In genomic region chr20:18138266-18138582, GRCh38 we compare ENCODE assay signal across 8 cellular contexts. TPM values are rescaled to one million over a fixed set of nuclear protein-coding genes. Genes with fewer than 3 reads are reported as not detected.
A peak's percentile ranks its signal among the peaks of the same experiment; 100 is the strongest.
DNase-seq lines count a peak whose midpoint lies in the region; ATAC-seq, FAIRE-seq and TF ChIP-seq lines count a peak whose summit lies in the region.

No MANE protein-coding gene starts in this region.

- H3K9me3 ChIP-seq in SJCRH30 (replicated peaks): no peaks in the 10 kb centered on the region
- no peaks in the 10 kb centered on the region for H3K9me3 ChIP-seq in fibroblast of lung (ENCODE audit: control insufficient read depth, insufficient read depth, low read depth, low read length)
- H3K9me3 ChIP-seq in psoas muscle: no peaks in the 10 kb centered on the region

- H3K4me3 ChIP-seq in AG10803 (ENCODE audit: low read length) (peak overlapping the region; percentile 71), SJCRH30 (peak overlapping the region; percentile 90), fibroblast of lung (replicated peaks in 1 of 4; ENCODE audit: control extremely low read depth in 1 of 4, insufficient read depth in 1 of 4, low read depth in 3 of 4, low read length in 4 of 4) (peak overlapping the region; percentile 48 to 94 (median 77)), psoas muscle (peak overlapping the region; percentile 75)

- H3K36me3 ChIP-seq in SJCRH30 (peaks cover 15% of the 10 kb centered on the region; the same call in 1 of the 2 replicates), fibroblast of lung (ENCODE audit: control insufficient read depth, insufficient read depth, low read length) (no peaks in the 10 kb centered on the region), psoas muscle (ENCODE audit: insufficient read depth in 1 of 2, low read depth in 1 of 2) (peaks cover 0 to 13% of the 10 kb centered on the region in 2 donors)

- H3K27ac ChIP-seq in SJCRH30 (peak overlapping the region; percentile 84), fibroblast of lung (ENCODE audit: insufficient read depth, low read length) (peak overlapping the region; percentile 68), psoas muscle (peak overlapping the region; percentile 96)

- TF ChIP-seq CTCF in AG10803 (conservative IDR thresholded peaks at IDR 0.05; ENCODE audit: low read length): no peak
- TF ChIP-seq CTCF in fibroblast of lung (conservative IDR thresholded peaks at IDR 0.05 in 1 of 2, IDR thresholded peaks at IDR 0.05 in 1 of 2; ENCODE audit: low read depth in 1 of 2, low read length in 2 of 2): no peak
- no peak for TF ChIP-seq CTCF in psoas muscle (IDR thresholded peaks at IDR 0.05)

- H3K4me1 ChIP-seq in SJCRH30: peaks cover 4% of the 10 kb centered on the region; the same call in 1 of the 2 replicates
- H3K4me1 ChIP-seq in fibroblast of lung (ENCODE audit: control insufficient read depth, extremely low read depth, insufficient read depth, low read length): no peaks in the 10 kb centered on the region
- peaks cover 13% of the 10 kb centered on the region for H3K4me1 ChIP-seq in psoas muscle

- peak overlapping the region; percentile 86 for H2AFZ ChIP-seq in fibroblast of lung (ENCODE audit: low read length)

- WGBS in psoas muscle, 3 donors: 0 to 1% (median 1%) methylated on average over 14 to 15 of the region's 15 CpGs

- peak overlapping the region; percentile 80 for H3K9ac ChIP-seq in fibroblast of lung (ENCODE audit: insufficient read depth, low read length)

- DNase-seq in AG10803 (ENCODE audit: low read depth): no peak
- DNase-seq in SJCRH30: no peak
- DNase-seq in fibroblast of lung (ENCODE audit: low read depth in 2 of 2): no peak
- no peak for DNase-seq in psoas muscle
- no peak for DNase-seq in RCC 7860 (ENCODE audit: low spot score)
- no peak for DNase-seq in NCI-H187 treated with DMSO at 0.1 percent for 48 hours (lab: John Stamatoyannopoulos, UW)

- peak overlapping the region; percentile 91 for H3K4me2 ChIP-seq in fibroblast of lung (ENCODE audit: extremely low read depth, insufficient read depth, low read length)

- no peaks in the 10 kb centered on the region for H3K27me3 ChIP-seq in SJCRH30
- no peaks in the 10 kb centered on the region for H3K27me3 ChIP-seq in fibroblast of lung (ENCODE audit: control insufficient read depth, insufficient read depth, low read length)
- no peaks in the 10 kb centered on the region for H3K27me3 ChIP-seq in psoas muscle (ENCODE audit: insufficient read depth in 3 of 3, low read length in 2 of 3)

- peaks cover 21% of the 10 kb centered on the region for H3K79me2 ChIP-seq in fibroblast of lung (ENCODE audit: control insufficient read depth, insufficient read depth, low read length)

- no peaks in the 10 kb centered on the region for H4K20me1 ChIP-seq in fibroblast of lung (ENCODE audit: control insufficient read depth, extremely low read depth, insufficient read depth, low read length)

- peak; percentile 3 for ATAC-seq in GM21576 (IDR thresholded peaks at IDR 0.05; ENCODE audit: unreplicated experiment)
- peak; percentile 51 to 61 (median 56) for ATAC-seq in psoas muscle
- ATAC-seq in GM21737 (IDR thresholded peaks at IDR 0.05; ENCODE audit: unreplicated experiment): no peak

- intact Hi-C loops in psoas muscle (cut with DNase I): loop anchor here in 1 of 2 donors (5.0 kb wide), 1 partner anchor 139 kb away; no protein-coding TSS in a partner anchor

- FAIRE-seq in RCC 7860 (lab: Jason Lieb, UNC): no peak

RNA-seq across cellular contexts. Expression of gene KAT14, which starts 0.6 kb away (rescaled TPM):
- total RNA-seq in SJCRH30 (2014; rRNA removed; shearing (Covaris generic)): 23.2 and 23.7 TPM in 2 replicates
- 17.0 and 18.5 TPM in 2 replicates for total RNA-seq in fibroblast of lung
- 9.8 and 10.4 TPM in 2 replicates for polyA plus RNA-seq in fibroblast of lung
- 7.1 and 7.3 TPM in 2 replicates for polyA plus RNA-seq in fibroblast of lung (2012)
- 2.7 and 6.6 TPM in 2 replicates for polyA minus RNA-seq in fibroblast of lung (ENCODE audit: low replicate concordance)
- total RNA-seq in psoas muscle: 10 to 100 TPM; 18.4 to 23.9 (median 19.9) TPM
- 10 to 100 TPM in 2 of 3 donors, 1 to 10 TPM in 1; 7.6 to 29.8 (median 10.3) TPM for polyA plus RNA-seq in psoas muscle

RNA-seq across cellular contexts. Expression of gene PET117, which starts 0.6 kb away (rescaled TPM):
- total RNA-seq in SJCRH30 (2014; rRNA removed; shearing (Covaris generic)): 22.5 and 27.8 TPM in 2 replicates
- total RNA-seq in fibroblast of lung (12.1 and 13.9 TPM in 2 replicates), psoas muscle (10 to 100 TPM; 13.2 to 23.6 (median 15.8) TPM)
- polyA plus RNA-seq in fibroblast of lung (13.2 and 15.9 TPM in 2 replicates), psoas muscle (10 to 100 TPM; 18.0 to 29.4 (median 22.9) TPM)
- 10.8 and 13.2 TPM in 2 replicates for polyA plus RNA-seq in fibroblast of lung (2012)
- 0.63 TPM in 1 of 2 replicates, not detected in the other for polyA minus RNA-seq in fibroblast of lung (ENCODE audit: low replicate concordance)
